ENCODE assay signal across 8 cellular contexts in genomic region chr21:8758921-8759367, GRCh38.
A peak's percentile ranks its signal among the peaks of the same experiment; 100 is the strongest.
DNase-seq lines count a peak whose midpoint lies in the region; ATAC-seq and TF ChIP-seq lines count a peak whose summit lies in the region.
"Not testable (repeated sequence)": the region's sequence is repeated elsewhere in the genome, so short reads cannot be mapped to it uniquely, and the experiment has no call there.

No MANE protein-coding gene starts in this region.

- H3K4me1 ChIP-seq in endodermal cell (ENCODE audit: control insufficient read depth, insufficient read depth, low read length); right lobe of liver: not testable (repeated sequence)

- not testable (repeated sequence) for H3K9ac ChIP-seq in endodermal cell (ENCODE audit: extremely low read depth, low read length, poor library complexity, severe bottlenecking)

- intact Hi-C loops in right lobe of liver (cut with DNase I), result not testable (repeated sequence)

- H3K9me3 ChIP-seq in endodermal cell (ENCODE audit: control insufficient read depth, low read length), result peaks cover 40% of the 10 kb centered on the region
- H3K9me3 ChIP-seq in right lobe of liver, result not testable (repeated sequence)

- not testable (repeated sequence) for TF ChIP-seq POLR2A in right lobe of liver (IDR thresholded peaks at IDR 0.05)

- H3K4me1 Mint-ChIP-seq in endodermal cell; type B pancreatic cell (ENCODE audit: unreplicated experiment): not testable (repeated sequence)

- not testable (repeated sequence) for TF ChIP-seq EP300 in Ishikawa (IDR thresholded peaks at IDR 0.05; ENCODE audit: borderline replicate concordance)

- H3K36me3 ChIP-seq in endodermal cell (ENCODE audit: control insufficient read depth, insufficient read depth, low read length); right lobe of liver: not testable (repeated sequence)

- not testable (repeated sequence) for H3K27me3 ChIP-seq in endodermal cell (ENCODE audit: control insufficient read depth, insufficient read depth, low read length, poor library complexity, severe bottlenecking); right lobe of liver

- H3K27ac Mint-ChIP-seq in endodermal cell, type B pancreatic cell: not testable (repeated sequence)

- not testable (repeated sequence) for H3K4me3 ChIP-seq in endodermal cell (ENCODE audit: low read length); right lobe of liver

- H3K27ac ChIP-seq in endodermal cell (ENCODE audit: low read depth, low read length); right lobe of liver: not testable (repeated sequence)

- not testable (repeated sequence) for H3K4me3 Mint-ChIP-seq in endodermal cell, type B pancreatic cell

- not testable (repeated sequence) for ATAC-seq in right lobe of liver

- WGBS in endodermal cell (ENCODE audit: insufficient coverage in 1 of 2, insufficient read length in 1 of 2), 2 experiments, result 82 to 90% methylated on average over 23 to 25 of the region's 25 CpGs
- WGBS in right lobe of liver (ENCODE audit: insufficient coverage, low coverage, low lambda C conversion rate, missing lambda C conversion rate), result 62% methylated on average over 13 of the region's 25 CpGs

- H3K27me3 Mint-ChIP-seq in endodermal cell (ENCODE audit: insufficient read depth); type B pancreatic cell: not testable (repeated sequence)

- H3K36me3 Mint-ChIP-seq in endodermal cell (ENCODE audit: low read depth); type B pancreatic cell: not testable (repeated sequence)

- peaks cover 71% of the 10 kb centered on the region for H3K9me3 Mint-ChIP-seq in endodermal cell
- peaks cover 32% of the 10 kb centered on the region for H3K9me3 Mint-ChIP-seq in type B pancreatic cell

- peak; percentile 71 for DNase-seq in DMS53 treated with DMSO at 0.1 percent for 48 hours (lab: John Stamatoyannopoulos, UW; ENCODE audit: unreplicated experiment)
- DNase-seq in NCI-H1930 (lab: John Stamatoyannopoulos, UW), result peak; percentile 60 to 78
- peak; percentile 81 for DNase-seq in NCI-H774 (lab: John Stamatoyannopoulos, UW)
- peak; percentile 26 for DNase-seq in SHP77 treated with DMSO at 0.1 percent for 48 hours (lab: John Stamatoyannopoulos, UW)
- DNase-seq in endodermal cell, result peak; percentile 22
- peak in 2 of 3 donors; percentile 50 to 58 for DNase-seq in right lobe of liver
- peak; percentile 77 for DNase-seq in type B pancreatic cell (ENCODE audit: extremely low spot score, unreplicated experiment)

- TF ChIP-seq CTCF in endodermal cell (conservative IDR thresholded peaks at IDR 0.05); right lobe of liver (IDR thresholded peaks at IDR 0.05); type B pancreatic cell (conservative IDR thresholded peaks at IDR 0.05): not testable (repeated sequence)

- TF ChIP-seq RAD21 in Ishikawa (IDR thresholded peaks at IDR 0.05; ENCODE audit: low read depth), result not testable (repeated sequence)

TF ChIP-seq in Ishikawa, 13 proteins besides CTCF, POLR2A, EP300 and RAD21:
- peak; percentile 66; the same call in 1 of the 2 replicates for TF ChIP-seq YY1 (IDR thresholded peaks at IDR 0.05; ENCODE audit: low read depth)
TF ChIP-seq in Ishikawa: peak in this region for 1; not testable (repeated sequence) for 12.

Comparison
In these comparisons a context has a peak if more than half of its experiments do, and no peak if none do; other contexts are left out.
1. DNase-seq: peak in every context shown above with its lines; median percentile 81 in NCI-H774; 77 in type B pancreatic cell; 71 in DMS53 treated with DMSO at 0.1 percent for 48 hours; 69 in NCI-H1930; 54 in right lobe of liver; 26 in SHP77 treated with DMSO at 0.1 percent for 48 hours; 22 in endodermal cell.